Comparison of ENCODE assay signal across 8 cellular contexts in genomic region chr6:33418690-33419291, GRCh38. TPM values are rescaled to one million over a fixed set of nuclear protein-coding genes. Genes with fewer than 3 reads are reported as not detected.
DNase-seq lines count a peak whose midpoint lies in the region; ATAC-seq lines count a peak whose summit lies in the region.

No MANE protein-coding gene starts in this region.

- ATAC-seq in HG03520 (IDR thresholded peaks at IDR 0.05; ENCODE audit: unreplicated experiment) = no peak

- WGBS in iPS DF 6.9 (ENCODE audit: insufficient coverage, insufficient read length) = no CpG with 5 or more reads among the region's 8 CpGs

- CTCF ChIA-PET in activated naive CD4-positive, alpha-beta T cell treated with anti-CD3 and anti-CD28 coated beads for 36 hours (lab: Charles Lee) = interaction anchor here (0.6 to 1.9 kb wide), 9 partner anchors 10 to 160 kb away, joined by 3 to 9 read pairs (median 3); no protein-coding TSS in a partner anchor
- CTCF ChIA-PET in activated naive CD4-positive, alpha-beta T cell treated with anti-CD3 and anti-CD28 coated beads, Interleukin-2, amount 10 ng/mL, durations not matched to agents 7 days and 5 days (lab: Charles Lee) = interaction anchor here (0.6 to 1.7 kb wide), 11 partner anchors 10 to 169 kb away, joined by 3 to 6 read pairs (median 4); partner anchors contain the start of genes BAK1, RPS18 and VPS52

- H3K36me3 Mint-ChIP-seq in activated naive CD4-positive, alpha-beta T cell treated with anti-CD3 and anti-CD28 coated beads for 36 hours (ENCODE audit: low read depth) = peaks cover 22% of the 10 kb centered on the region
- H3K36me3 Mint-ChIP-seq in activated naive CD4-positive, alpha-beta T cell treated with anti-CD3 and anti-CD28 coated beads, Interleukin-2, amount 10 ng/mL, durations not matched to agents 7 days and 5 days = peaks cover 37% of the 10 kb centered on the region

- DNase-seq in activated naive CD4-positive, alpha-beta T cell treated with anti-CD3 and anti-CD28 coated beads for 36 hours = peak; percentile 86
- no peak for DNase-seq in activated naive CD4-positive, alpha-beta T cell treated with anti-CD3 and anti-CD28 coated beads, Interleukin-2, amount 50 U/mL, for 16 hours
- peak; percentile 49 for DNase-seq in activated naive CD4-positive, alpha-beta T cell treated with anti-CD3 and anti-CD28 coated beads, Interleukin-2, amount 10 ng/mL, durations not matched to agents 7 days and 5 days
- no peak for DNase-seq in iPS DF 6.9 (ENCODE audit: low read depth, low spot score)
- peak; percentile 72 for DNase-seq in stimulated activated CD8-positive, alpha-beta memory T cell treated with anti-CD3 and anti-CD28 coated beads, Interleukin-4, amount 100 ng/mL, for 48 hours
- DNase-seq in epidermal melanocyte (ENCODE audit: insufficient read length, low spot score) = no peak
- no peak for DNase-seq in GM19240 (ENCODE audit: insufficient read length, low spot score)

- H3K4me3 ChIP-seq in iPS DF 6.9 (ENCODE audit: low read length) = peak overlapping the region; percentile 19; the same call in 1 of the 2 replicates

- H3K36me3 ChIP-seq in iPS DF 6.9 (ENCODE audit: control insufficient read depth, insufficient read depth, low read length) = peaks cover 7% of the 10 kb centered on the region; the same call in 1 of the 2 replicates

- no peak overlapping the region for H3K27ac ChIP-seq in iPS DF 6.9 (ENCODE audit: low read length)

- no peaks in the 10 kb centered on the region for H3K27me3 Mint-ChIP-seq in activated naive CD4-positive, alpha-beta T cell treated with anti-CD3 and anti-CD28 coated beads for 36 hours (ENCODE audit: low read depth)
- H3K27me3 Mint-ChIP-seq in activated naive CD4-positive, alpha-beta T cell treated with anti-CD3 and anti-CD28 coated beads, Interleukin-2, amount 10 ng/mL, durations not matched to agents 7 days and 5 days = peaks cover 19% of the 10 kb centered on the region

- peak overlapping the region; percentile 92 for H3K4me3 Mint-ChIP-seq in activated naive CD4-positive, alpha-beta T cell treated with anti-CD3 and anti-CD28 coated beads for 36 hours
- peak overlapping the region; percentile 92 for H3K4me3 Mint-ChIP-seq in activated naive CD4-positive, alpha-beta T cell treated with anti-CD3 and anti-CD28 coated beads, Interleukin-2, amount 10 ng/mL, durations not matched to agents 7 days and 5 days

- H3K9me3 Mint-ChIP-seq in activated naive CD4-positive, alpha-beta T cell treated with anti-CD3 and anti-CD28 coated beads for 36 hours = no peaks in the 10 kb centered on the region
- H3K9me3 Mint-ChIP-seq in activated naive CD4-positive, alpha-beta T cell treated with anti-CD3 and anti-CD28 coated beads, Interleukin-2, amount 10 ng/mL, durations not matched to agents 7 days and 5 days = no peaks in the 10 kb centered on the region

- peaks cover 1% of the 10 kb centered on the region; the same call in 1 of the 2 replicates for H3K4me1 ChIP-seq in iPS DF 6.9 (ENCODE audit: control insufficient read depth, insufficient read depth, low read length)

- H3K27ac Mint-ChIP-seq in activated naive CD4-positive, alpha-beta T cell treated with anti-CD3 and anti-CD28 coated beads for 36 hours = peak overlapping the region; percentile 99
- peak overlapping the region; percentile 97 for H3K27ac Mint-ChIP-seq in activated naive CD4-positive, alpha-beta T cell treated with anti-CD3 and anti-CD28 coated beads, Interleukin-2, amount 10 ng/mL, durations not matched to agents 7 days and 5 days

- intact Hi-C loops in activated naive CD4-positive, alpha-beta T cell treated with anti-CD3 and anti-CD28 coated beads for 36 hours (cut with micrococcal nuclease) = loop anchor here (1.0 to 5.0 kb wide), 13 partner anchors 8 to 819 kb away; partner anchors contain the start of genes BAK1, HMGA1, KIFC1 and PSMB8

- H3K9me3 ChIP-seq in iPS DF 6.9 (ENCODE audit: control insufficient read depth, insufficient read depth, low read length) = no peaks in the 10 kb centered on the region

- peaks cover 61% of the 10 kb centered on the region for H3K4me1 Mint-ChIP-seq in activated naive CD4-positive, alpha-beta T cell treated with anti-CD3 and anti-CD28 coated beads for 36 hours (ENCODE audit: low read depth)
- peaks cover 68% of the 10 kb centered on the region for H3K4me1 Mint-ChIP-seq in activated naive CD4-positive, alpha-beta T cell treated with anti-CD3 and anti-CD28 coated beads, Interleukin-2, amount 10 ng/mL, durations not matched to agents 7 days and 5 days

- H3K27me3 ChIP-seq in iPS DF 6.9 (ENCODE audit: control insufficient read depth, insufficient read depth, low read length) = no peaks in the 10 kb centered on the region

RNA-seq across cellular contexts. Expression of gene CUTA, which starts 0.9 kb away (rescaled TPM):
- total RNA-seq in activated naive CD4-positive, alpha-beta T cell treated with anti-CD3 and anti-CD28 coated beads for 36 hours = 100 to 1,000 TPM; 163 to 181 TPM

RNA-seq across cellular contexts. Expression of gene SYNGAP1, which starts 1.1 kb away (rescaled TPM):
- total RNA-seq in activated naive CD4-positive, alpha-beta T cell treated with anti-CD3 and anti-CD28 coated beads for 36 hours = 10 to 100 TPM; 35.1 to 42.2 TPM

RNA-seq across cellular contexts. Expression of gene PHF1, which starts 8.0 kb away (rescaled TPM):
- 10 to 100 TPM; 31.0 to 32.3 TPM for total RNA-seq in activated naive CD4-positive, alpha-beta T cell treated with anti-CD3 and anti-CD28 coated beads for 36 hours

RNA-seq across cellular contexts. Expression of gene KIFC1, which starts 27.2 kb away (rescaled TPM):
- 100 to 1,000 TPM; 107 TPM for total RNA-seq in activated naive CD4-positive, alpha-beta T cell treated with anti-CD3 and anti-CD28 coated beads for 36 hours

RNA-seq across cellular contexts. Expression of gene ZBTB9, which starts 35.6 kb away (rescaled TPM):
- 1 to 10 TPM; 5.0 to 6.5 TPM for total RNA-seq in activated naive CD4-positive, alpha-beta T cell treated with anti-CD3 and anti-CD28 coated beads for 36 hours

Comparison
In these comparisons a context has a peak if more than half of its experiments do, and no peak if none do; other contexts are left out.
1. DNase-seq: peak in activated naive CD4-positive, alpha-beta T cell treated with anti-CD3 and anti-CD28 coated beads for 36 hours (single experiment), activated naive CD4-positive, alpha-beta T cell treated with anti-CD3 and anti-CD28 coated beads, Interleukin-2, amount 10 ng/mL, durations not matched to agents 7 days and 5 days (single experiment) and stimulated activated CD8-positive, alpha-beta memory T cell treated with anti-CD3 and anti-CD28 coated beads, Interleukin-4, amount 100 ng/mL, for 48 hours (single experiment); none in activated naive CD4-positive, alpha-beta T cell treated with anti-CD3 and anti-CD28 coated beads, Interleukin-2, amount 50 U/mL, for 16 hours (single experiment), iPS DF 6.9 (single experiment), epidermal melanocyte (single experiment) and GM19240 (single experiment).